ENCODE assay signal across 1 cellular context in genomic region chr17:51165680-51166197, GRCh38.
TF ChIP-seq lines count a peak whose summit lies in the region.

No MANE protein-coding gene starts in this region.

TF ChIP-seq in K562, 482 proteins besides CTCF, POLR2A, EP300 and RAD21 (continued from another document and continues in another):
- no peak for TF ChIP-seq RBM15 (IDR thresholded peaks at IDR 0.05; ENCODE audit: insufficient read depth, low read length)
- no peak for TF ChIP-seq NFE2L1 (tag; IDR thresholded peaks at IDR 0.05; ENCODE audit: borderline replicate concordance, low read depth)
- no peak for TF ChIP-seq ZNF41 (CRISPR knock-in tag; conservative IDR thresholded peaks at IDR 0.05)
- no peak for TF ChIP-seq NFE2 (IDR thresholded peaks at IDR 0.05; ENCODE audit: low read depth)
- no peak for TF ChIP-seq HMGN3 (IDR thresholded peaks at IDR 0.05; ENCODE audit: borderline replicate concordance, extremely low read depth, insufficient read length, low read depth, low read length)
- TF ChIP-seq ZNF764 (CRISPR knock-in tag; IDR thresholded peaks at IDR 0.05; ENCODE audit: low read depth), result no peak
- TF ChIP-seq ZNF224 (CRISPR knock-in tag; IDR thresholded peaks at IDR 0.05), result no peak
- peak; percentile 47 for TF ChIP-seq HBP1 (CRISPR knock-in tag; IDR thresholded peaks at IDR 0.05)
- no peak for TF ChIP-seq ZBED1 (IDR thresholded peaks at IDR 0.05)
- TF ChIP-seq ZKSCAN8 (CRISPR knock-in tag; IDR thresholded peaks at IDR 0.05), result no peak
- TF ChIP-seq KAT2B (IDR thresholded peaks at IDR 0.05; ENCODE audit: low read depth, low read length), result no peak
- no peak for TF ChIP-seq SIN3A (IDR thresholded peaks at IDR 0.05; ENCODE audit: borderline replicate concordance in 2 of 2, control insufficient read depth in 1 of 2, low read depth in 2 of 2, low read length in 2 of 2)
- no peak for TF ChIP-seq PHB (CRISPR knock-in tag; IDR thresholded peaks at IDR 0.05)
- TF ChIP-seq CEBPZ (IDR thresholded peaks at IDR 0.05; ENCODE audit: borderline replicate concordance, low read depth, low read length), result no peak
- no peak for TF ChIP-seq RUNX1 (IDR thresholded peaks at IDR 0.05; ENCODE audit: low read depth)
- peak; percentile 70 for TF ChIP-seq ARID1B (IDR thresholded peaks at IDR 0.05)
- no peak for TF ChIP-seq NR4A1 (CRISPR knock-in tag; IDR thresholded peaks at IDR 0.05)
- no peak for TF ChIP-seq NR4A1 (tag; IDR thresholded peaks at IDR 0.05)
- TF ChIP-seq CHD1 (IDR thresholded peaks at IDR 0.05; ENCODE audit: low read length), result no peak
- TF ChIP-seq ZNF316 (IDR thresholded peaks at IDR 0.05), result no peak
- TF ChIP-seq TFAP4 (CRISPR knock-in tag; IDR thresholded peaks at IDR 0.05; ENCODE audit: borderline replicate concordance), result 0 out of 2 replicates have a peak, but pooled peaks have one; percentile 31
- 0 out of 2 replicates have a peak, but pooled peaks have one; percentile 17 for TF ChIP-seq GATAD2A (IDR thresholded peaks at IDR 0.05)
- no peak for TF ChIP-seq HDAC8 (tag; IDR thresholded peaks at IDR 0.05)
- peak; percentile 82 to 83; a peak in 3 of 4 replicates for TF ChIP-seq MLLT1 (IDR thresholded peaks at IDR 0.05)
- TF ChIP-seq ZNF436 (CRISPR knock-in tag; IDR thresholded peaks at IDR 0.05), result no peak
- TF ChIP-seq BDP1 (IDR thresholded peaks at IDR 0.05; ENCODE audit: insufficient read depth, insufficient read length), result no peak
- TF ChIP-seq PKNOX1 (IDR thresholded peaks at IDR 0.05), result no peak
- no peak for TF ChIP-seq GMEB1 (CRISPR knock-in tag; IDR thresholded peaks at IDR 0.05)
- TF ChIP-seq ZNF609 (CRISPR knock-in tag; IDR thresholded peaks at IDR 0.05; ENCODE audit: borderline replicate concordance), result no peak
- no peak; the same call in 1 of the 2 replicates for TF ChIP-seq PML (IDR thresholded peaks at IDR 0.05; ENCODE audit: low read length)
- TF ChIP-seq ZNF143 (CRISPR knock-in tag; IDR thresholded peaks at IDR 0.05), result no peak
- peak; percentile 9 for TF ChIP-seq DACH1 (IDR thresholded peaks at IDR 0.05; ENCODE audit: partially characterized antibody)
- no peak for TF ChIP-seq HMGXB4 (CRISPR knock-in tag; IDR thresholded peaks at IDR 0.05)
- TF ChIP-seq DIDO1 (tag; IDR thresholded peaks at IDR 0.05; ENCODE audit: low read depth), result no peak; the same call in 1 of the 2 replicates
- TF ChIP-seq ZFX (CRISPR knock-in tag; IDR thresholded peaks at IDR 0.05), result no peak
- no peak for TF ChIP-seq ZC3H4 (CRISPR knock-in tag; IDR thresholded peaks at IDR 0.05; ENCODE audit: borderline replicate concordance)
- TF ChIP-seq GTF2F1 (IDR thresholded peaks at IDR 0.05; ENCODE audit: low read depth, low read length), result no peak
- TF ChIP-seq ERF (CRISPR knock-in tag; IDR thresholded peaks at IDR 0.05), result no peak
- no peak for TF ChIP-seq ZNF263 (CRISPR knock-in tag; IDR thresholded peaks at IDR 0.05; ENCODE audit: borderline replicate concordance)
- TF ChIP-seq SAFB (IDR thresholded peaks at IDR 0.05; ENCODE audit: borderline replicate concordance, low read depth, low read length), result no peak
- TF ChIP-seq MYBL2 (IDR thresholded peaks at IDR 0.05; ENCODE audit: low read depth), result no peak
- no peak for TF ChIP-seq MYBL2 (CRISPR knock-in tag; IDR thresholded peaks at IDR 0.05; ENCODE audit: borderline replicate concordance)
- no peak for TF ChIP-seq E2F6 (IDR thresholded peaks at IDR 0.05; ENCODE audit: borderline replicate concordance in 1 of 2, extremely low read depth in 1 of 2, insufficient read depth in 1 of 2, insufficient read length in 1 of 2, low read depth in 1 of 2, low read length in 1 of 2, poor library complexity in 1 of 2, severe bottlenecking in 1 of 2)
- peak; percentile 77 for TF ChIP-seq TOE1 (IDR thresholded peaks at IDR 0.05; ENCODE audit: borderline replicate concordance)
- TF ChIP-seq TOE1 (CRISPR knock-in tag; IDR thresholded peaks at IDR 0.05; ENCODE audit: borderline replicate concordance, low read depth), result no peak
- TF ChIP-seq ADNP (tag; IDR thresholded peaks at IDR 0.05), result no peak
- no peak for TF ChIP-seq PCBP1 (IDR thresholded peaks at IDR 0.05; ENCODE audit: low read depth, low read length, poor library complexity, severe bottlenecking)
- TF ChIP-seq USF1 (CRISPR knock-in tag; IDR thresholded peaks at IDR 0.05), result no peak
- no peak for TF ChIP-seq ATF7 (IDR thresholded peaks at IDR 0.05)
- TF ChIP-seq GTF2A2 (tag; IDR thresholded peaks at IDR 0.05), result no peak
- no peak for TF ChIP-seq NFXL1 (CRISPR knock-in tag; IDR thresholded peaks at IDR 0.05)
- TF ChIP-seq ZNF586 (CRISPR knock-in tag; conservative IDR thresholded peaks at IDR 0.05), result no peak
- no peak for TF ChIP-seq ZNF282 (CRISPR knock-in tag; IDR thresholded peaks at IDR 0.05)
